In the genomic region with DNA sequence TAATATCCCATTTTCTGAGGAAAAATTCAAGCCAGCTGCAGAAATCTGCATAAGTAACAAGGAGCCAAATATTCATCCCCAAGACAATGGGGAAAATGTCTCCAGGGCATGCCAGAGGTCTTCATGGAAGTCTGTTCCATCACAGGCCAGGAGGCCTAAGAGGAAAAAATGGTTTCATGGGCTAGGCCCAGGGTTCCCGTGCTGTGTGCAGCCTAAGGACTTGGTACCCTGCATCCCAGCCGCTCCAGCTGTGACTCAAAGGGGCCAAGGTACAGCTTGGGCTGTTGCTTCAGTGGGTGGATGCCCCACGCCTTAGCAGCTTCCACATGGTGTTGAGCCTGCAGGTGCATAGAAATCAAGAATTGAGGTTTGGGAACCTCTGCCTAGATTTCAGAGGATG, we compare ENCODE assay signal across 24 cellular contexts.
A peak's percentile ranks its signal among the peaks of the same experiment; 100 is the strongest.
DNase-seq lines count a peak whose midpoint lies in the region; ATAC-seq, FAIRE-seq and TF ChIP-seq lines count a peak whose summit lies in the region.
"Had no signal": no experiment of that assay in that cellular context is flagged by ENCODE, and none has a peak within 500 bp of the region (broad histone marks: within the 10 kb centered on the region; RNA-seq: fewer than 3 reads in every experiment).

No MANE protein-coding gene starts in this region.

- TF ChIP-seq RAD21 in A549 (conservative IDR thresholded peaks at IDR 0.05 in 1 of 2, IDR thresholded peaks at IDR 0.05 in 1 of 2) = no peak
- no peak for TF ChIP-seq RAD21 in K562 (CRISPR knock-in tag; conservative IDR thresholded peaks at IDR 0.05 in 1 of 2, IDR thresholded peaks at IDR 0.05 in 1 of 2)

- CTCF ChIA-PET in A549 (lab: Yijun Ruan, JAX) (no interaction called here), K562 (lab: Yijun Ruan, JAX; ENCODE audit: low intra/inter-chr PET ratio) (no interaction called here)

- H2AFZ ChIP-seq in K562 (ENCODE audit: low read depth, low read length) = no peak overlapping the region

- no peak for TF ChIP-seq EP300 in A549 (IDR thresholded peaks at IDR 0.05)
- no peak for TF ChIP-seq EP300 in K562 (IDR thresholded peaks at IDR 0.05; ENCODE audit: low read length)

- ATAC-seq in A549 = no peak
- no peak for ATAC-seq in K562
- ATAC-seq in GM21381 (IDR thresholded peaks at IDR 0.05; ENCODE audit: unreplicated experiment) = no peak
- ATAC-seq: GM12878 had no signal

- H3K27me3 ChIP-seq in K562 (ENCODE audit: control insufficient read depth in 2 of 2, insufficient read depth in 2 of 2, low read length in 2 of 2) = no peaks in the 10 kb centered on the region
- H3K27me3 ChIP-seq: BE2C, BLaER1 had no signal

- no peaks in the 10 kb centered on the region for H3K4me1 ChIP-seq in A549
- H3K4me1 ChIP-seq in K562 (replicated peaks in 1 of 2; ENCODE audit: control insufficient read depth in 2 of 2, insufficient read depth in 2 of 2, low read length in 2 of 2) = no peaks in the 10 kb centered on the region
- H3K4me1 ChIP-seq: BE2C had no signal

- no TSS peak for BruUV-seq in K562 (replicated peaks; lab: Mats Ljungman, UMichigan)

- H3K9me1 ChIP-seq in K562 (ENCODE audit: control insufficient read depth, insufficient read depth, low read length) = no peaks in the 10 kb centered on the region

- no peak overlapping the region for H3K9ac ChIP-seq in K562 (ENCODE audit: insufficient read depth in 1 of 2, low read depth in 2 of 2, low read length in 2 of 2)
- H3K9ac ChIP-seq: BLaER1 had no signal

- no peak for TF ChIP-seq CTCF in A549 (IDR thresholded peaks at IDR 0.05)
- TF ChIP-seq CTCF in K562 (IDR thresholded peaks at IDR 0.05 in 2 of 3, conservative IDR thresholded peaks at IDR 0.05 in 1 of 3; ENCODE audit: insufficient read depth in 2 of 3, low read depth in 1 of 3, low read length in 3 of 3) = no peak

- no peak overlapping the region for H3K27ac ChIP-seq in A549
- H3K27ac ChIP-seq in K562 (ENCODE audit: extremely low read depth, low read depth, low read length) = no peak overlapping the region
- H3K27ac ChIP-seq: 22Rv1, BLaER1 had no signal

- H3K4me2 ChIP-seq in A549 (no peak overlapping the region), K562 (ENCODE audit: insufficient read depth, low read length) (no peak overlapping the region)
- H3K4me2 ChIP-seq: BLaER1 had no signal

- no peaks in the 10 kb centered on the region for H4K20me1 ChIP-seq in K562 (replicated peaks; ENCODE audit: control insufficient read depth, insufficient read depth, low read length)
- H4K20me1 ChIP-seq: BLaER1 had no signal

- FAIRE-seq in A549 (lab: Jason Lieb, UNC) (no peak), K562 (lab: Jason Lieb, UNC) (no peak)
- FAIRE-seq: GM12878, GM12892, GM18507 had no signal

- no peaks in the 10 kb centered on the region for H3K36me3 ChIP-seq in K562 (ENCODE audit: control insufficient read depth, insufficient read depth, low read length)
- H3K36me3 ChIP-seq: BE2C, BLaER1 had no signal

- WGBS in A549 (ENCODE audit: missing lambda C conversion rate) = 4% methylated on average over 3 of the region's 3 CpGs
- 2% methylated on average over 3 of the region's 3 CpGs for WGBS in K562 (ENCODE audit: insufficient coverage, low coverage, missing lambda C conversion rate)

- in situ Hi-C loops in K562 (cut with MboI) = no loop called here

- DNase-seq in A549 (ENCODE audit: low read depth in 1 of 2, low spot score in 1 of 2) (no peak), OCI-M1 (lab: John Stamatoyannopoulos, UW) (peak; percentile 2), K562 (ENCODE audit: extremely low read depth in 1 of 4, low spot score in 3 of 4) (no peak), RPMI8226 (no peak)
- DNase-seq: ACHN; BE2C; C1 segment of cervical spinal cord; CD4-positive, alpha-beta memory T cell; CD4-positive, CD25-positive, alpha-beta regulatory T cell; CD8-positive, alpha-beta memory T cell; COR-L47; DMS 273 treated with DMSO at 0.1 percent for 48 hours; DMS153; DMS53; DMS79; DND-41; EL; GDM1 had no signal

- H3K4me3 ChIP-seq in A549 (no peak overlapping the region), K562 (no peak overlapping the region)
- H3K4me3 ChIP-seq: BLaER1, GM12878 had no signal

- H3K9me3 ChIP-seq in A549 = no peaks in the 10 kb centered on the region
- no peaks in the 10 kb centered on the region for H3K9me3 ChIP-seq in K562 (replicated peaks; ENCODE audit: control insufficient read depth, insufficient read depth, low read depth, low read length)
- H3K9me3 ChIP-seq: BE2C had no signal

- no peaks in the 10 kb centered on the region for H3K79me2 ChIP-seq in K562 (ENCODE audit: control insufficient read depth, insufficient read depth, low read length)

- intact Hi-C loops in K562 (cut with micrococcal nuclease) = no loop called here

- no peak for TF ChIP-seq POLR2A in A549 (IDR thresholded peaks at IDR 0.05; ENCODE audit: low read length)
- TF ChIP-seq POLR2A in K562 (conservative IDR thresholded peaks at IDR 0.05) = no peak

- POLR2A ChIA-PET in A549 (lab: Yijun Ruan, JAX) = no interaction called here
- POLR2A ChIA-PET in K562 (lab: Yijun Ruan, JAX) = interaction anchor here (0.7 kb wide), 1 partner anchor 11 kb away, joined by 3 read pairs; no protein-coding TSS in a partner anchor

TF ChIP-seq in A549, 52 proteins besides CTCF, POLR2A, EP300 and RAD21:
- peak; percentile 35 for TF ChIP-seq ZFP36 (IDR thresholded peaks at IDR 0.05; ENCODE audit: borderline replicate concordance, partially characterized antibody)
- TF ChIP-seq ESRRA (IDR thresholded peaks at IDR 0.05; ENCODE audit: borderline replicate concordance, low read length) = no peak
- TF ChIP-seq, protein P1, sequence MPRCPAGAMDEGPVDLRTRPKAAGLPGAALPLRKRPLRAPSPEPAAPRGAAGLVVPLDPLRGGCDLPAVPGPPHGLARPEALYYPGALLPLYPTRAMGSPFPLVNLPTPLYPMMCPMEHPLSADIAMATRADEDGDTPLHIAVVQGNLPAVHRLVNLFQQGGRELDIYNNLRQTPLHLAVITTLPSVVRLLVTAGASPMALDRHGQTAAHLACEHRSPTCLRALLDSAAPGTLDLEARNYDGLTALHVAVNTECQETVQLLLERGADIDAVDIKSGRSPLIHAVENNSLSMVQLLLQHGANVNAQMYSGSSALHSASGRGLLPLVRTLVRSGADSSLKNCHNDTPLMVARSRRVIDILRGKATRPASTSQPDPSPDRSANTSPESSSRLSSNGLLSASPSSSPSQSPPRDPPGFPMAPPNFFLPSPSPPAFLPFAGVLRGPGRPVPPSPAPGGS (IDR thresholded peaks at IDR 0.05) = no peak
- no peak for TF ChIP-seq RARB (CRISPR knock-in tag; IDR thresholded peaks at IDR 0.05)
- TF ChIP-seq, protein P2, sequence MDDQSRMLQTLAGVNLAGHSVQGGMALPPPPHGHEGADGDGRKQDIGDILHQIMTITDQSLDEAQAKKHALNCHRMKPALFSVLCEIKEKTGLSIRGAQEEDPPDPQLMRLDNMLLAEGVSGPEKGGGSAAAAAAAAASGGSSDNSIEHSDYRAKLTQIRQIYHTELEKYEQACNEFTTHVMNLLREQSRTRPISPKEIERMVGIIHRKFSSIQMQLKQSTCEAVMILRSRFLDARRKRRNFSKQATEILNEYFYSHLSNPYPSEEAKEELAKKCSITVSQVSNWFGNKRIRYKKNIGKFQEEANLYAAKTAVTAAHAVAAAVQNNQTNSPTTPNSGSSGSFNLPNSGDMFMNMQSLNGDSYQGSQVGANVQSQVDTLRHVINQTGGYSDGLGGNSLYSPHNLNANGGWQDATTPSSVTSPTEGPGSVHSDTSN (IDR thresholded peaks at IDR 0.05) = no peak
- TF ChIP-seq, protein P3, sequence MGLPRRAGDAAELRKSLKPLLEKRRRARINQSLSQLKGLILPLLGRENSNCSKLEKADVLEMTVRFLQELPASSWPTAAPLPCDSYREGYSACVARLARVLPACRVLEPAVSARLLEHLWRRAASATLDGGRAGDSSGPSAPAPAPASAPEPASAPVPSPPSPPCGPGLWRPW (IDR thresholded peaks at IDR 0.05) = no peak
- TF ChIP-seq CBX8 (IDR thresholded peaks at IDR 0.05) = no peak

TF ChIP-seq in K562, 482 proteins besides CTCF, POLR2A, EP300 and RAD21:
- TF ChIP-seq ZNF699 (CRISPR knock-in tag; IDR thresholded peaks at IDR 0.05; ENCODE audit: insufficient replicate concordance) (no peak), NCOA2 (IDR thresholded peaks at IDR 0.05; ENCODE audit: partially characterized antibody in 2 of 2) (no peak), ZFP36 (IDR thresholded peaks at IDR 0.05; ENCODE audit: low read depth, low read length, partially characterized antibody) (peak; percentile 57), CXXC5 (CRISPR knock-in tag; IDR thresholded peaks at IDR 0.05) (no peak), ZFP30 (CRISPR knock-in tag; IDR thresholded peaks at IDR 0.05; ENCODE audit: borderline replicate concordance) (no peak), BMI1 (IDR thresholded peaks at IDR 0.05; ENCODE audit: low read length) (no peak), ZNF239 (CRISPR knock-in tag; IDR thresholded peaks at IDR 0.05) (no peak)
- TF ChIP-seq, protein P4, sequence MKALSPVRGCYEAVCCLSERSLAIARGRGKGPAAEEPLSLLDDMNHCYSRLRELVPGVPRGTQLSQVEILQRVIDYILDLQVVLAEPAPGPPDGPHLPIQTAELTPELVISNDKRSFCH (CRISPR knock-in tag; IDR thresholded peaks at IDR 0.05) = no peak
- TF ChIP-seq, protein P4 (tag; IDR thresholded peaks at IDR 0.05) = no peak
